In the genomic region with DNA sequence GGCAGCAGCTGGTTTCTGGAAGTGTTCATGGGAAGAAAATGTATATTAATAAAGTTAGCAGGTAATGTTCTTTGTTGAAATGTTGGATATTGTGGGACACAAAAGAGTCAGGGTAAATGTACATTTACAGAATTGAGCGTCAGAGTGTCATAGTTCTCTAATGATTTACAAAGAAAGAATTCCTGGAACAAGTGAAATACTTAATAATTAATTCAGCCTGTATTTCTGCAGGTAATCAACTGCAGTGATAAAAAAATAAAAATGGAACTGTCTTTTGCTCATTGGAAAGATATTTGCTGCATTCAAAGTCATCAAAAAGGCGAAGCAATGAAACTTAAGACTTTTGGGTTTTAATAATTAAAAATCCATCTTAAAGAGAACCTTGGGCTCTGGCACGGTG, we compare ENCODE assay signal across 32 cellular contexts. TPM values are rescaled to one million over a fixed set of nuclear protein-coding genes. Genes with fewer than 3 reads are reported as not detected.
"Had no signal": no experiment of that assay in that cellular context is flagged by ENCODE, and none has a peak within 500 bp of the region (broad histone marks: within the 10 kb centered on the region; RNA-seq: fewer than 3 reads in every experiment).

No MANE protein-coding gene starts in this region.

- DNase-seq: Karpas-422, MM.1S, MV-4-11, NCI-H1092, NCI-H1105, NCI-H1417 treated with DMSO at 0.1 percent for 48 hours, NCI-H1436 treated with DMSO at 0.1 percent for 48 hours, NCI-H187, NCI-H1930, NCI-H2029 treated with DMSO at 0.1 percent for 48 hours, NCI-H2081 treated with DMSO at 0.1 percent for 48 hours, NCI-H2107, NCI-H2171, NCI-H226, NCI-H446 treated with DMSO at 0.1 percent for 48 hours, NCI-H510A, NCI-H524, NCI-H526, NCI-H69, NCI-H748 treated with DMSO at 0.1 percent for 48 hours, NCI-H82, PC-9, Right ventricle myocardium superior, RPMI8226, SHP77 treated with DMSO at 0.1 percent for 48 hours, SK-N-SH, SW 1271 had no signal

- ATAC-seq: Panc1 had no signal

- H3K4me3 ChIP-seq: PC-9, SJSA1 had no signal

- H3K27ac ChIP-seq: KMS-11, PC-9, SJSA1 had no signal

- H2AFZ ChIP-seq: PC-9 had no signal

- H3K4me1 ChIP-seq: SJSA1 had no signal

- H3K9ac ChIP-seq: KMS-11, SK-N-SH had no signal

- H3K4me2 ChIP-seq: KMS-11, PC-9, SK-N-SH had no signal

- H3K9me3 ChIP-seq: SJSA1, SK-N-SH had no signal

- H3K36me3 ChIP-seq: SJSA1 had no signal

RNA-seq across cellular contexts. Expression of a gene that starts 27.4 kb away (rescaled TPM):
- total RNA-seq: LHCN-M2, MCF 10A, PC-9, Right ventricle myocardium superior, SJSA1 had no signal
